1 cellular context compared by ENCODE assay signal in genomic region chr20:25285091-25285647, GRCh38.
TF ChIP-seq lines count a peak whose summit lies in the region.

No MANE protein-coding gene starts in this region.

TF ChIP-seq in HepG2, 621 proteins besides CTCF, POLR2A, EP300 and RAD21:
- TF ChIP-seq CEBPB (IDR thresholded peaks at IDR 0.05; ENCODE audit: borderline replicate concordance, low read depth, low read length) (0 out of 2 replicates have a peak, but pooled peaks have one; percentile 6), ELF3 (CRISPR knock-in tag; IDR thresholded peaks at IDR 0.05) (no peak), NRL (CRISPR knock-in tag; IDR thresholded peaks at IDR 0.05; ENCODE audit: borderline replicate concordance) (0 out of 2 replicates have a peak, but pooled peaks have one; percentile 44), AGO2 (optimal IDR thresholded peaks at IDR 0.05; ENCODE audit: low read depth, low read length) (peak; percentile 52), ZNF446 (CRISPR knock-in tag; IDR thresholded peaks at IDR 0.05) (no peak), ZNF761 (CRISPR knock-in tag; conservative IDR thresholded peaks at IDR 0.05) (no peak), YEATS4 (CRISPR knock-in tag; IDR thresholded peaks at IDR 0.05; ENCODE audit: borderline replicate concordance) (no peak), RBM22 (optimal IDR thresholded peaks at IDR 0.05; ENCODE audit: low read length) (peak; percentile 40), ZBTB33 (CRISPR knock-in tag; IDR thresholded peaks at IDR 0.05) (peak; percentile 97), ESRRA (CRISPR knock-in tag; IDR thresholded peaks at IDR 0.05; ENCODE audit: low read depth) (no peak), ZNF317 (CRISPR knock-in tag; IDR thresholded peaks at IDR 0.05) (no peak)
